ENCODE assay signal across 10 cellular contexts in the genomic region with DNA sequence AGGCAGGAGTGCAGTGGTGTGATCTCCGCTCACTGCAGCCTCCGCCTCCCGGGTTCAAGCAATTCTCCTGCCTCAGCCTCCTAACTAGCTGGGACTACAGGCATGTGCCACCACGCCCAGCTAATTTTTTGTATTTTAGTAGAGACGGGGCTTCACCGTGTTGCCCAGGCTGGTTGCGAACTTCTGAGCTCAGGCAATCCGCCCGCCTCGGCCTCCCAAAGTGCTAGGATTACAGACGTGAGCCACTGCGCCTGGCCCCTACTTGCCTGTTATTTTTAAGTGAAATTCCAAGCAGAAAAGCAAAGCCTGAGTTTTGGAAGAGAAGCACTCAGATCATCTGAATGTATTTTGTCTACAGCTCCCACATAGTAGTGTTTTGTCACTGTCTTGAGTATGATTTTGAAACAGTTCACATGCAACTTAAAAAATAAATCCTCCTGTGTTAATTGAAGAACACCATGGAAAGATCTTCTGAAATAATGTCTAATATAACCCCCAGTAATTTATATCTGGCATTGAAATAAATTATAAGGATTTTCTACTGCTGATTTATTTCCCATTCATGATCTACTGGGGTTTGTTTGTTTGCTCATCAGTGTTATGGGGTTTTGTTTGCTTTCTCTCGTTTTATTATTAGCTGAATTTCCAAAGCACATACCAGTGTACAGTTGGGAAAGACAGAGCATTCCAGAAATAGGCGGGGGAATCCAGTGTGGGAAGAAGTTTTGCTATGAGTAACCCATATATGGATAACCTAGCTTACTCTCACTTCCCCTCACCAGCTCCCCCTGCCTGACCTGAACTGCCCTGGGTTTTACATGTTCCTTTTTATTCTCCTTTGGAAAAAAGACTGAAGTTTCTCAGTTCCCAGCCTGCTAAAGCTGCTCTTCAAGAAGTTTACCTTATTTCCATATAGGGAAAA.
DNase-seq lines count a peak whose midpoint lies in the region; ATAC-seq and TF ChIP-seq lines count a peak whose summit lies in the region.
"Had no signal": no experiment of that assay in that cellular context is flagged by ENCODE, and none has a peak within 500 bp of the region (broad histone marks: within the 10 kb centered on the region; RNA-seq: fewer than 3 reads in every experiment).

No MANE protein-coding gene starts in this region.

- ATAC-seq in T-cell (replicated peaks in 1 of 4): no peak
- ATAC-seq in GM21529 (IDR thresholded peaks at IDR 0.05; ENCODE audit: unreplicated experiment): no peak
- no peak for ATAC-seq in activated CD8-positive, alpha-beta T cell treated with anti-CD3 and anti-CD28 coated beads, Interleukin-2, amount 10 ng/mL, durations not matched to agents 7 days and 5 days

- no peaks in the 10 kb centered on the region for H3K27me3 ChIP-seq in MG63
- H3K27me3 ChIP-seq: esophagus squamous epithelium had no signal

- TF ChIP-seq CTCF in AG09319 (IDR thresholded peaks at IDR 0.05; ENCODE audit: low read depth, low read length): peak; percentile 54
- peak; percentile 51 for TF ChIP-seq CTCF in choroid plexus epithelial cell (conservative IDR thresholded peaks at IDR 0.05; ENCODE audit: low read depth, low read length)

- no peak overlapping the region for H3K4me3 Mint-ChIP-seq in T-cell
- no peak overlapping the region for H3K4me3 Mint-ChIP-seq in activated CD8-positive, alpha-beta T cell treated with anti-CD3 and anti-CD28 coated beads, Interleukin-2, amount 10 ng/mL, durations not matched to agents 7 days and 5 days

- H3K4me3 ChIP-seq in MG63: no peak overlapping the region
- no peak overlapping the region for H3K4me3 ChIP-seq in choroid plexus epithelial cell (ENCODE audit: low read depth, low read length)
- H3K4me3 ChIP-seq: esophagus squamous epithelium had no signal

- peak; percentile 83 for DNase-seq in AG09319 (ENCODE audit: extremely low read depth, low read depth)
- peak; percentile 67 for DNase-seq in MG63
- peak; percentile 85 for DNase-seq in choroid plexus epithelial cell (ENCODE audit: low read depth)
- peak; percentile 70 to 77 for DNase-seq in lung microvascular endothelial cell (ENCODE audit: low read depth in 2 of 2)
- DNase-seq in T-cell: no peak
- DNase-seq in activated CD8-positive, alpha-beta T cell treated with anti-CD3 and anti-CD28 coated beads, Interleukin-2, amount 10 ng/mL, durations not matched to agents 7 days and 5 days: no peak
- no peak for DNase-seq in anterior cingulate cortex (lab: John Stamatoyannopoulos, UW)
- DNase-seq: DMS79 treated with DMSO at 0.1 percent for 48 hours, esophagus squamous epithelium had no signal

- no peaks in the 10 kb centered on the region for H3K36me3 Mint-ChIP-seq in T-cell
- no peaks in the 10 kb centered on the region for H3K36me3 Mint-ChIP-seq in activated CD8-positive, alpha-beta T cell treated with anti-CD3 and anti-CD28 coated beads, Interleukin-2, amount 10 ng/mL, durations not matched to agents 7 days and 5 days (ENCODE audit: low read depth)

- no peaks in the 10 kb centered on the region for H3K9me3 ChIP-seq in MG63
- H3K9me3 ChIP-seq: esophagus squamous epithelium had no signal

- H3K36me3 ChIP-seq in MG63: no peaks in the 10 kb centered on the region
- H3K36me3 ChIP-seq: esophagus squamous epithelium had no signal

- CTCF ChIA-PET in T-cell (lab: Charles Lee): no interaction called here
- CTCF ChIA-PET in activated CD8-positive, alpha-beta T cell treated with anti-CD3 and anti-CD28 coated beads, Interleukin-2, amount 10 ng/mL, durations not matched to agents 7 days and 5 days (lab: Charles Lee): no interaction called here

- H3K4me1 Mint-ChIP-seq in T-cell: no peaks in the 10 kb centered on the region
- H3K4me1 Mint-ChIP-seq in activated CD8-positive, alpha-beta T cell treated with anti-CD3 and anti-CD28 coated beads, Interleukin-2, amount 10 ng/mL, durations not matched to agents 7 days and 5 days (ENCODE audit: low read depth): no peaks in the 10 kb centered on the region

- H3K9me3 Mint-ChIP-seq in T-cell: no peaks in the 10 kb centered on the region
- no peaks in the 10 kb centered on the region for H3K9me3 Mint-ChIP-seq in activated CD8-positive, alpha-beta T cell treated with anti-CD3 and anti-CD28 coated beads, Interleukin-2, amount 10 ng/mL, durations not matched to agents 7 days and 5 days (ENCODE audit: insufficient read depth)

- peaks cover 0 to 10% of the 10 kb centered on the region in 2 donors for H3K27me3 Mint-ChIP-seq in T-cell
- peaks cover 16% of the 10 kb centered on the region for H3K27me3 Mint-ChIP-seq in activated CD8-positive, alpha-beta T cell treated with anti-CD3 and anti-CD28 coated beads, Interleukin-2, amount 10 ng/mL, durations not matched to agents 7 days and 5 days (ENCODE audit: low read depth)

- POLR2A ChIA-PET in T-cell (lab: Charles Lee): no interaction called here
- POLR2A ChIA-PET in activated CD8-positive, alpha-beta T cell treated with anti-CD3 and anti-CD28 coated beads, Interleukin-2, amount 10 ng/mL, durations not matched to agents 7 days and 5 days (lab: Charles Lee): no interaction called here

- no peak overlapping the region for H3K27ac Mint-ChIP-seq in T-cell
- H3K27ac Mint-ChIP-seq in activated CD8-positive, alpha-beta T cell treated with anti-CD3 and anti-CD28 coated beads, Interleukin-2, amount 10 ng/mL, durations not matched to agents 7 days and 5 days: no peak overlapping the region

Comparison
In these comparisons a context has a peak if more than half of its experiments do, and no peak if none do; other contexts are left out.
1. DNase-seq: peak in AG09319 (single experiment), MG63 (single experiment), choroid plexus epithelial cell (single experiment) and lung microvascular endothelial cell (2 of 2); none in T-cell (0 of 34), activated CD8-positive, alpha-beta T cell treated with anti-CD3 and anti-CD28 coated beads, Interleukin-2, amount 10 ng/mL, durations not matched to agents 7 days and 5 days (single experiment) and anterior cingulate cortex (0 of 58).